Comparison of ENCODE assay signal across 8 cellular contexts in the genomic region with DNA sequence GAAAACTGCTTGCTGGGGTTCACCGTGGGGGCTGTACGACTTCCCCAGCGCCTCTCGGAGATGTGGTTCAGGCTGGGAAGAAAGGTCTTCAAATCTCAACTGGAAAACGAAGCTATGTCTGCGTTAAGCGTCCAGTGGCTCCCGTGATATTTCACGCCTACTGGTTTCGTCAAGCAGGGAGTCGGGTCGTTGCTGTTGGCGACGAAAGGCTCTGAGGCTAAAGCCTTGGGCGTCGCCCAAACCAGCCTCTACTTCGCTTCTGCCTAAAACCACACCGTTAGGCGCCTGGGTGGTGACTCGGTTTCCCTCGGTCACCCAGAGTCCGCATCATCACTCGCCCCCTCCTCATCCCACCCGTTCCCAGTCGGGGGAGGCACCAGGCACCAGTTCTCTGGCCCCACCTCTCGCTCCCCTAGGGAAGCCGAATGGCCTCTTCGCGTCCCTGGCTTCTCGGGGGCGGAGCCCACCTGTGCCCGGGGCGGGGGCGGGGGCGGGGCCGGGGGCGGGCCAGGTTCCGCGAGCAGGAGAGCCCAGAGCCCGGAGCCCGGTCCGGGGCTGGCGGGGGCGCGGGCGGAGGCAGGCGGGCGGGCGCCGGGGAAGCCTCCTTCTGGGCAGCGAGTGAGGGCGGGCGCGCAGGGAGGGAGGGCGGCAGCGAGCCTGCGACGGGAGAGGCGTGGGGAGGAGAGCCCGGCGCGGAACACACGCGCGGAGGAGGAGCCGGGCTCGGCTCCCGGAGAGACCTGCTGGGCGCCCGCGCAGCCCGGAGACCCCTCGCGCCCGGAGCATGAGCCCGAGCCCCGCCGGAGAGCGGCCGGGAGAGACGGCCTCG. TPM values are rescaled to one million over a fixed set of nuclear protein-coding genes. Genes with fewer than 3 reads are reported as not detected.
DNase-seq lines count a peak whose midpoint lies in the region; ATAC-seq and TF ChIP-seq lines count a peak whose summit lies in the region.

A gene (plus strand): TSS at position 510 of the 829 bp plus-strand sequence. CDS start 438 bp downstream, outside the sequence.

- no peaks in the 10 kb centered on the region for H3K9me3 Mint-ChIP-seq in activated naive CD4-positive, alpha-beta T cell treated with anti-CD3 and anti-CD28 coated beads for 36 hours

- H2BK120ac ChIP-seq in trophoblast cell (ENCODE audit: insufficient read depth, low read length, poor library complexity) = peak within 1 kb of the TSS; percentile 23

- no peak within 1 kb of the TSS for H4K12ac ChIP-seq in trophoblast cell (ENCODE audit: low read depth, low read length)

- H3K4me2 ChIP-seq in GM23248 (ENCODE audit: unreplicated experiment) (peak within 1 kb of the TSS; percentile 47), PC-9 (peak within 1 kb of the TSS; percentile 94), trophoblast cell (ENCODE audit: low read length) (peak within 1 kb of the TSS; percentile 98)

- H3K27ac ChIP-seq in 22Rv1 = peak within 1 kb of the TSS; percentile 59
- H3K27ac ChIP-seq in GM23248 = no peak within 1 kb of the TSS
- no peak within 1 kb of the TSS for H3K27ac ChIP-seq in PC-9
- H3K27ac ChIP-seq in cardiac muscle cell = peak within 1 kb of the TSS; percentile 5
- H3K27ac ChIP-seq in trophoblast cell (ENCODE audit: low read depth, low read length) = no peak within 1 kb of the TSS

- no peaks in the 10 kb centered on the region for H3K36me3 Mint-ChIP-seq in activated naive CD4-positive, alpha-beta T cell treated with anti-CD3 and anti-CD28 coated beads for 36 hours (ENCODE audit: low read depth)

- H3K4ac ChIP-seq in trophoblast cell (ENCODE audit: low read depth, low read length) = no peak within 1 kb of the TSS

- H3F3A ChIP-seq in GM23248 (ENCODE audit: insufficient read depth) = no peaks in the 10 kb centered on the region
- peaks cover 37% of the 10 kb centered on the region for H3F3A ChIP-seq in PC-9 (ENCODE audit: insufficient read depth, low read depth)

- no peaks in the 10 kb centered on the region for H3K79me1 ChIP-seq in trophoblast cell (ENCODE audit: low read length)

- BruUV-seq in PC-9 (replicated peaks; lab: Mats Ljungman, UMichigan) = no TSS peak

- intact Hi-C loops in PC-9 (cut with micrococcal nuclease; ENCODE audit: unreplicated experiment) = loop anchor here (2.0 to 5.0 kb wide), 2 partner anchors 79 to 488 kb away; a partner anchor contains a TSS
- intact Hi-C loops in activated naive CD4-positive, alpha-beta T cell treated with anti-CD3 and anti-CD28 coated beads for 36 hours (cut with micrococcal nuclease) = loop anchor here (10.0 kb wide), 1 partner anchor 485 kb away; a partner anchor contains a TSS

- H3K23ac ChIP-seq in trophoblast cell (ENCODE audit: low read length) = no peak within 1 kb of the TSS

- POLR2A ChIA-PET in PC-9 (lab: Charles Lee; ENCODE audit: unreplicated experiment) = no interaction called here

- H2BK5ac ChIP-seq in trophoblast cell (ENCODE audit: low read depth, low read length, poor library complexity) = no peak within 1 kb of the TSS

- peak within 1 kb of the TSS; percentile 47 for H3K14ac ChIP-seq in trophoblast cell (ENCODE audit: low read length)

- peaks cover 77% of the 10 kb centered on the region for H3K27me3 ChIP-seq in GM23248 (replicated peaks; ENCODE audit: insufficient read depth)
- H3K27me3 ChIP-seq in PC-9 (ENCODE audit: insufficient read depth, low read depth) = peaks cover 67% of the 10 kb centered on the region
- no peaks in the 10 kb centered on the region for H3K27me3 ChIP-seq in cardiac muscle cell
- peaks cover 25% of the 10 kb centered on the region for H3K27me3 ChIP-seq in trophoblast cell (ENCODE audit: insufficient read depth, low read length)

- ATAC-seq in HG03457 (IDR thresholded peaks at IDR 0.05; ENCODE audit: unreplicated experiment) = no peak

- no peaks in the 10 kb centered on the region for H3K9me2 ChIP-seq in GM23248 (ENCODE audit: insufficient read depth)
- no peaks in the 10 kb centered on the region for H3K9me2 ChIP-seq in PC-9 (ENCODE audit: insufficient read depth)

- TF ChIP-seq CTCF in 22Rv1 (IDR thresholded peaks at IDR 0.05) (no peak), PC-9 (conservative IDR thresholded peaks at IDR 0.05) (no peak), cardiac muscle cell (IDR thresholded peaks at IDR 0.05; ENCODE audit: low read depth, low read length) (no peak)

- DNase-seq in GM23248 = peak; percentile 62
- DNase-seq in PC-9 = peak in 1 of 2 experiments; percentile 67
- peak; percentile 25 for DNase-seq in activated naive CD4-positive, alpha-beta T cell treated with anti-CD3 and anti-CD28 coated beads for 36 hours
- peak; percentile 36 to 83 for DNase-seq in cardiac muscle cell (ENCODE audit: low read depth in 1 of 2, low spot score in 1 of 2)
- peak; percentile 71 for DNase-seq in trophoblast cell
- no peak for DNase-seq in pons (ENCODE audit: low spot score)

- 6 to 9% methylated on average over 29 to 67 of the region's 82 CpGs for WGBS in GM23248 (ENCODE audit: low coverage in 1 of 2, low lambda C conversion rate in 2 of 2, missing lambda C conversion rate in 2 of 2), 2 experiments
- WGBS in trophoblast cell (ENCODE audit: extremely low coverage, insufficient coverage, insufficient read length) = no CpG with 5 or more reads among the region's 82 CpGs

- H2AK5ac ChIP-seq in trophoblast cell (ENCODE audit: low read length) = no peak within 1 kb of the TSS

- H3K79me2 ChIP-seq in GM23248 (ENCODE audit: insufficient read depth) (no peaks in the 10 kb centered on the region), PC-9 (ENCODE audit: low read depth) (no peaks in the 10 kb centered on the region), trophoblast cell (ENCODE audit: control insufficient read depth, insufficient read depth, low read length, poor library complexity) (peaks cover 2% of the 10 kb centered on the region)

- H4K8ac ChIP-seq in trophoblast cell (ENCODE audit: low read depth, low read length) = peak within 1 kb of the TSS; percentile 66

- H2AFZ ChIP-seq in GM23248 (peak within 1 kb of the TSS; percentile 55), PC-9 (peak within 1 kb of the TSS; percentile 75; the same call in 1 of the 2 replicates), trophoblast cell (ENCODE audit: insufficient read depth, low read length, poor library complexity) (peak within 1 kb of the TSS; percentile 76)

- H3K9ac ChIP-seq in GM23248 (no peak within 1 kb of the TSS), trophoblast cell (ENCODE audit: low read length) (no peak within 1 kb of the TSS)

- H3K4me1 ChIP-seq in GM23248 (ENCODE audit: insufficient read depth) = peaks cover 5% of the 10 kb centered on the region; the same call in 1 of the 2 replicates
- peaks cover 24% of the 10 kb centered on the region for H3K4me1 ChIP-seq in PC-9 (replicated peaks; ENCODE audit: insufficient read depth)
- peaks cover 24% of the 10 kb centered on the region for H3K4me1 ChIP-seq in cardiac muscle cell (ENCODE audit: low read depth)
- peaks cover 6 to 7% of the 10 kb centered on the region in 2 experiments for H3K4me1 ChIP-seq in trophoblast cell (ENCODE audit: control insufficient read depth in 1 of 2, insufficient read depth in 2 of 2, low read length in 2 of 2)

- peak within 1 kb of the TSS; percentile 66 for H3K4me3 Mint-ChIP-seq in activated naive CD4-positive, alpha-beta T cell treated with anti-CD3 and anti-CD28 coated beads for 36 hours

- peak within 1 kb of the TSS; percentile 61 for H3K4me3 ChIP-seq in GM23248
- peak within 1 kb of the TSS; percentile 59; the same call in 1 of the 2 replicates for H3K4me3 ChIP-seq in PC-9
- peak within 1 kb of the TSS; percentile 50 for H3K4me3 ChIP-seq in cardiac muscle cell
- H3K4me3 ChIP-seq in trophoblast cell (ENCODE audit: low read depth, low read length) = peak within 1 kb of the TSS; percentile 75

- no peak within 1 kb of the TSS for H4K91ac ChIP-seq in trophoblast cell (ENCODE audit: low read depth, low read length)

- no peak within 1 kb of the TSS for H3K27ac Mint-ChIP-seq in activated naive CD4-positive, alpha-beta T cell treated with anti-CD3 and anti-CD28 coated beads for 36 hours

- H3K27me3 Mint-ChIP-seq in activated naive CD4-positive, alpha-beta T cell treated with anti-CD3 and anti-CD28 coated beads for 36 hours (ENCODE audit: low read depth) = peaks cover 22% of the 10 kb centered on the region

- H3K36me3 ChIP-seq in GM23248 (ENCODE audit: low read depth) (no peaks in the 10 kb centered on the region), PC-9 (ENCODE audit: low read depth) (no peaks in the 10 kb centered on the region), cardiac muscle cell (no peaks in the 10 kb centered on the region), trophoblast cell (ENCODE audit: control insufficient read depth in 1 of 2, insufficient read depth in 2 of 2, low read length in 2 of 2) (no peaks in the 10 kb centered on the region)

- peaks cover 11% of the 10 kb centered on the region for H3K4me1 Mint-ChIP-seq in activated naive CD4-positive, alpha-beta T cell treated with anti-CD3 and anti-CD28 coated beads for 36 hours (ENCODE audit: low read depth)

- no peaks in the 10 kb centered on the region for H4K20me1 ChIP-seq in GM23248 (ENCODE audit: insufficient read depth)
- no peaks in the 10 kb centered on the region for H4K20me1 ChIP-seq in PC-9 (ENCODE audit: insufficient read depth)

- CTCF ChIA-PET in PC-9 (lab: Charles Lee) = no interaction called here
- CTCF ChIA-PET in activated naive CD4-positive, alpha-beta T cell treated with anti-CD3 and anti-CD28 coated beads for 36 hours (lab: Charles Lee) = interaction anchor here (0.7 kb wide), 1 partner anchor 84 kb away, joined by 4 read pairs; no protein-coding TSS in a partner anchor

- peak within 1 kb of the TSS; percentile 43 for H2BK12ac ChIP-seq in trophoblast cell (ENCODE audit: low read length)

- H3K9me3 ChIP-seq in GM23248 (ENCODE audit: low read depth) (no peaks in the 10 kb centered on the region), PC-9 (ENCODE audit: insufficient read depth, low read depth) (no peaks in the 10 kb centered on the region), cardiac muscle cell (ENCODE audit: low read depth) (no peaks in the 10 kb centered on the region), trophoblast cell (ENCODE audit: insufficient read depth, low read depth, low read length) (no peaks in the 10 kb centered on the region)

- H3K18ac ChIP-seq in trophoblast cell (ENCODE audit: low read length) = no peak within 1 kb of the TSS

- in situ Hi-C loops in GM23248 (cut with MboI) = no loop called here

RNA-seq across cellular contexts. Expression of the gene that starts here (rescaled TPM):
- total RNA-seq in GM23248 (2014; rRNA removed; shearing (Covaris generic)) = 0.11 TPM in 1 of 2 replicates, not detected in the other
- 0.09 TPM in 1 of 2 replicates, not detected in the other for polyA plus RNA-seq in GM23248 (2016; fragmentation: Nextera tagmentation; extraction: Ambion mirVana)
- 7.1 and 8.0 TPM in 2 replicates for total RNA-seq in PC-9 (2021)
- 1 to 10 TPM; 1.1 to 1.2 TPM for total RNA-seq in activated naive CD4-positive, alpha-beta T cell treated with anti-CD3 and anti-CD28 coated beads for 36 hours
- total RNA-seq in cardiac muscle cell = 38.6 and 39.2 TPM in 2 replicates
- 23.7 and 26.4 TPM in 2 replicates for polyA plus RNA-seq in cardiac muscle cell
- 7.0 and 7.6 TPM in 2 replicates for polyA plus RNA-seq in trophoblast cell (2013)

Comparison
In these comparisons a context has a peak if more than half of its experiments do, and no peak if none do; other contexts are left out.
1. RNA of the gene that starts here (polyA plus RNA-seq): 23.7 to 26.4 TPM in cardiac muscle cell; 0.09 TPM in GM23248; every median in the first group is over 10 times any median in the second.
2. Peak in DNase-seq, H3K4me3 ChIP-seq and H3K4me2 ChIP-seq in GM23248; RNA of the gene not detected or under 1 TPM.
3. H3K27ac ChIP-seq: peak in 22Rv1 (single experiment) and cardiac muscle cell (single experiment); none in GM23248 (single experiment), PC-9 (single experiment) and trophoblast cell (single experiment).
4. H3K4me2 ChIP-seq: peak in every context shown above with its lines; median percentile 98 in trophoblast cell; 94 in PC-9; 47 in GM23248.
5. Peak in every context shown above with its lines, with median percentiles within 50 percentile points of each other: H2AFZ ChIP-seq and H3K4me3 ChIP-seq.